Comparison of ENCODE assay signal across 1 cellular context in genomic region chr6:109451376-109451775, GRCh38.
TF ChIP-seq lines count a peak whose summit lies in the region.

No MANE protein-coding gene starts in this region.

TF ChIP-seq in GM12878, 131 proteins besides CTCF, POLR2A, EP300 and RAD21:
- TF ChIP-seq SIN3A (IDR thresholded peaks at IDR 0.05; ENCODE audit: low read depth, low read length) (no peak), CBX3 (IDR thresholded peaks at IDR 0.05; ENCODE audit: borderline replicate concordance, low read depth) (no peak), ZBTB33 (IDR thresholded peaks at IDR 0.05) (no peak), JUND (IDR thresholded peaks at IDR 0.05; ENCODE audit: low read depth, low read length) (no peak), CREB1 (IDR thresholded peaks at IDR 0.05; ENCODE audit: low read depth) (no peak), ATF3 (IDR thresholded peaks at IDR 0.05; ENCODE audit: borderline replicate concordance, extremely low read depth, low read depth, low read length) (no peak), RBBP5 (conservative IDR thresholded peaks at IDR 0.05) (no peak), ZNF217 (IDR thresholded peaks at IDR 0.05) (no peak), NFXL1 (IDR thresholded peaks at IDR 0.05; ENCODE audit: borderline replicate concordance) (no peak), BCL11A (IDR thresholded peaks at IDR 0.05; ENCODE audit: low read depth, low read length) (no peak), ZNF274 (IDR thresholded peaks at IDR 0.05; ENCODE audit: insufficient read depth, insufficient read length) (no peak), SKIL (IDR thresholded peaks at IDR 0.05; ENCODE audit: low read depth, poor library complexity, severe bottlenecking) (no peak), LARP7 (IDR thresholded peaks at IDR 0.05) (no peak), CBX5 (IDR thresholded peaks at IDR 0.05; ENCODE audit: low read depth) (no peak), BMI1 (IDR thresholded peaks at IDR 0.05; ENCODE audit: borderline replicate concordance) (no peak)
